8 cellular contexts compared by ENCODE assay signal in the genomic region with DNA sequence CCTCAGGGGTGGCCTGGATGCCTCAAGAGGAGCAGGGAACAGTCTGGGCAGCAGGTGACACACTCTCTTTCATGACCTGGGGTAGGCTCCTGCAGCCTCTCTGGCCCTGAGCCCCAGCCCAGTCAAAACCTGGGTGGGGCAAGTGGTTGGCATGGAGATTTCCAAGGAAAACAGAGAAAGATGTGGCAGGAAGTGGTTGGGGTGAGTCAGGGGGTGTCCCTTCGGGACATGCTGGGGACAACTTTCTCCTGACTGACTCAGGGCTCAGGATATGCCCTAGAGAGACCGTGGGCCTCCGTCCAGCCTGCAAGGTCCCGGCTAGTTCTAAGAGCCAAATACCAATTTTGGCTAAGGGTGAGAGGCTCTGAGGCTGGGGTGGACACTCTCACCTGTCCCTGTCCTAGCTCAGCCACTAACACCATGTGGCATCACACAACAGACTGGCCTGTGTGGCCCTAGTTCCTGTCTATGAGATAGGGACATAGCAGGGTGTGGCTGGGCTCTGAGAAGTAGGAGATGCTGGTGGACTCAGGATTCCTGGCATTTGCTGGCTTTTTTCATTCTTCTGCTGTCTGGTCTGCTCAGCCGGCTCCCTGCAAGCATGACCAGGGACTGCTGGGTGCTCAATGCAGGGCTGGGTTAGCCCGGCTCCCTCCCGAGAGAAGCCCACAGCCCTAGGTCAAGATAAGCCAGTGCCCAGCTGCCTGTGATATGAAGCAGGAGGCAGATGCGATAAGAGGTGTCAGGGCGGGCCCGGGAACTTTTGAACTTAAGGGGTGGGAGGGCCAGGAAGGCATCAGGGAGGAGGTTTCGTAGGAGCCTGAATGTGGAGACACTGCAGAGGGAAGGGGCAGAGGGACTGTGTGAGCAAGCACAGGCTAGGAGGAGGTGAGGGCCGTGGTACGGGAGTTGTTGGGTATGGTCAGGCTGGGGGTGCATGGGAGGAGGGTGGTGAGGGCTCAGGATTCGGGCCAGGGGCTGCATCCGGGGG.
DNase-seq lines count a peak whose midpoint lies in the region; ATAC-seq and FAIRE-seq lines count a peak whose summit lies in the region.

No MANE protein-coding gene starts in this region.

- no peaks in the 10 kb centered on the region for H3K36me3 Mint-ChIP-seq in stimulated activated memory B cell treated with anti-CD40 and anti-IgM and Interleukin-4, amounts not matched to agents 10 μg/mL and 1 μg/mL and 100 μg/mL, for 72 hours

- DNase-seq in EH (ENCODE audit: low read depth) (peak; percentile 87), RCC 7860 (ENCODE audit: low spot score) (peak; percentile 84), fibroblast of gingiva (ENCODE audit: low read depth) (peak; percentile 69), SKM-1 treated with dmso at 0.1 percent for 144 hours (lab: John Stamatoyannopoulos, UW; ENCODE audit: unreplicated experiment) (no peak)

- peaks cover 32% of the 10 kb centered on the region for H3K4me1 ChIP-seq in rectal smooth muscle tissue (ENCODE audit: control insufficient read depth, insufficient read depth, low read length)

- ATAC-seq in HG03135 (IDR thresholded peaks at IDR 0.05; ENCODE audit: unreplicated experiment) = no peak
- no peak for ATAC-seq in stimulated activated memory B cell treated with anti-CD40 and anti-IgM and Interleukin-4, amounts not matched to agents 10 μg/mL and 1 μg/mL and 100 μg/mL, for 72 hours
- ATAC-seq in GM18502 (IDR thresholded peaks at IDR 0.05; ENCODE audit: poor library complexity, unreplicated experiment) = no peak

- no peaks in the 10 kb centered on the region for H3K4me1 Mint-ChIP-seq in stimulated activated memory B cell treated with anti-CD40 and anti-IgM and Interleukin-4, amounts not matched to agents 10 μg/mL and 1 μg/mL and 100 μg/mL, for 72 hours

- H3K4me3 ChIP-seq in rectal smooth muscle tissue (ENCODE audit: low read length) = peak overlapping the region; percentile 64

- peak; percentile 17 for FAIRE-seq in RCC 7860 (lab: Jason Lieb, UNC)

- no peaks in the 10 kb centered on the region for H3K9me3 Mint-ChIP-seq in stimulated activated memory B cell treated with anti-CD40 and anti-IgM and Interleukin-4, amounts not matched to agents 10 μg/mL and 1 μg/mL and 100 μg/mL, for 72 hours

- H3K27me3 ChIP-seq in rectal smooth muscle tissue (ENCODE audit: control insufficient read depth, insufficient read depth, low read length) = no peaks in the 10 kb centered on the region

- no peaks in the 10 kb centered on the region for H3K36me3 ChIP-seq in rectal smooth muscle tissue (ENCODE audit: control insufficient read depth, insufficient read depth, low read length)

- no peak overlapping the region for H3K27ac Mint-ChIP-seq in stimulated activated memory B cell treated with anti-CD40 and anti-IgM and Interleukin-4, amounts not matched to agents 10 μg/mL and 1 μg/mL and 100 μg/mL, for 72 hours

- H3K27ac ChIP-seq in rectal smooth muscle tissue (ENCODE audit: low read depth, low read length) = peak overlapping the region; percentile 59

- no peak overlapping the region for H3K4me3 Mint-ChIP-seq in stimulated activated memory B cell treated with anti-CD40 and anti-IgM and Interleukin-4, amounts not matched to agents 10 μg/mL and 1 μg/mL and 100 μg/mL, for 72 hours

- no peak overlapping the region for H3K9ac ChIP-seq in rectal smooth muscle tissue (ENCODE audit: low read length)

- H3K27me3 Mint-ChIP-seq in stimulated activated memory B cell treated with anti-CD40 and anti-IgM and Interleukin-4, amounts not matched to agents 10 μg/mL and 1 μg/mL and 100 μg/mL, for 72 hours = peaks cover 37% of the 10 kb centered on the region
